Comparison of ENCODE assay signal across 1 cellular context in genomic region chr7:151275813-151276577, GRCh38.
TF ChIP-seq lines count a peak whose summit lies in the region.

No MANE protein-coding gene starts in this region.

TF ChIP-seq in HEK293, 187 proteins besides CTCF, POLR2A, EP300 and RAD21 (continued from another document):
- TF ChIP-seq HIC1 (tag by site-specific recombination; IDR thresholded peaks at IDR 0.05) (peak; percentile 95), ZNF146 (tag by site-specific recombination; IDR thresholded peaks at IDR 0.05) (no peak), ZNF449 (tag by site-specific recombination; IDR thresholded peaks at IDR 0.05) (no peak), GLI4 (tag by site-specific recombination; IDR thresholded peaks at IDR 0.05) (0 out of 2 replicates have a peak, but pooled peaks have one; percentile 57), ZNF423 (tag by site-specific recombination; IDR thresholded peaks at IDR 0.05) (no peak), TCF7L2 (IDR thresholded peaks at IDR 0.05; ENCODE audit: borderline replicate concordance, low read depth, low read length) (no peak), ZNF335 (tag by site-specific recombination; conservative IDR thresholded peaks at IDR 0.05) (0 out of 2 replicates have a peak, but pooled peaks have one; percentile 7), ZBTB26 (tag by site-specific recombination; optimal IDR thresholded peaks at IDR 0.05) (peak; percentile 13), WT1 (tag by site-specific recombination; IDR thresholded peaks at IDR 0.05) (0 out of 2 replicates have a peak, but pooled peaks have one; percentile 25), ZIC2 (tag by site-specific recombination; IDR thresholded peaks at IDR 0.05) (peak; percentile 32; the same call in 1 of the 2 replicates), ZNF518A (tag by site-specific recombination; conservative IDR thresholded peaks at IDR 0.05; ENCODE audit: low read depth) (no peak), SP3 (tag by site-specific recombination; IDR thresholded peaks at IDR 0.05) (peak; percentile 75), ZNF391 (tag by site-specific recombination; IDR thresholded peaks at IDR 0.05; ENCODE audit: borderline replicate concordance, low read depth) (0 out of 2 replicates have a peak, but pooled peaks have one; percentile 46), ZNF48 (tag by site-specific recombination; IDR thresholded peaks at IDR 0.05) (no peak), ZBTB7A (tag by site-specific recombination; IDR thresholded peaks at IDR 0.05; ENCODE audit: low read depth) (0 out of 2 replicates have a peak, but pooled peaks have one; percentile 23), ZBTB17 (tag by site-specific recombination; IDR thresholded peaks at IDR 0.05) (peak; percentile 77), SCRT2 (tag by site-specific recombination; IDR thresholded peaks at IDR 0.05) (no peak), GLIS1 (tag by site-specific recombination; IDR thresholded peaks at IDR 0.05) (peak; percentile 90)
- TF ChIP-seq, protein P1, sequence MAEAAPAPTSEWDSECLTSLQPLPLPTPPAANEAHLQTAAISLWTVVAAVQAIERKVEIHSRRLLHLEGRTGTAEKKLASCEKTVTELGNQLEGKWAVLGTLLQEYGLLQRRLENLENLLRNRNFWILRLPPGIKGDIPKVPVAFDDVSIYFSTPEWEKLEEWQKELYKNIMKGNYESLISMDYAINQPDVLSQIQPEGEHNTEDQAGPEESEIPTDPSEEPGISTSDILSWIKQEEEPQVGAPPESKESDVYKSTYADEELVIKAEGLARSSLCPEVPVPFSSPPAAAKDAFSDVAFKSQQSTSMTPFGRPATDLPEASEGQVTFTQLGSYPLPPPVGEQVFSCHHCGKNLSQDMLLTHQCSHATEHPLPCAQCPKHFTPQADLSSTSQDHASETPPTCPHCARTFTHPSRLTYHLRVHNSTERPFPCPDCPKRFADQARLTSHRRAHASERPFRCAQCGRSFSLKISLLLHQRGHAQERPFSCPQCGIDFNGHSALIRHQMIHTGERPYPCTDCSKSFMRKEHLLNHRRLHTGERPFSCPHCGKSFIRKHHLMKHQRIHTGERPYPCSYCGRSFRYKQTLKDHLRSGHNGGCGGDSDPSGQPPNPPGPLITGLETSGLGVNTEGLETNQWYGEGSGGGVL (tag by site-specific recombination; IDR thresholded peaks at IDR 0.05): peak; percentile 92
